In the genomic region with DNA sequence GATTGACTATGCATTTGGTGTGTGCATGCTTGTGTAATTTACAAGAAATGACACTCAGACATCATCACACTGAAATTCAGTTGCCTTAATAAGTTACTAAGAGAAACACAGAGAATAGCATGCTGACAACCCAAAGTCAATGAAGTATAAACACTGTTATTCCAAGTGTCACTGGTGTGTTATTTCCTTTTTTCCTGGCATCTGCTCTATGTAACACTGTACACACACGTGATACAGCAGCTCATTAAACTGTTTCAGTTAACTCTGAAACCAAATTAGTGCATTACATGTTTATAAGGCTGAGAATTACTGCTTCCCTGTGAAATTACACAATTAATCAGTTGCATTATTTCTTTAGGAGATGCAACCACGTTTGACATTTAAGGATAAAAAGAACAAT, we compare ENCODE assay signal across 21 cellular contexts.
DNase-seq lines count a peak whose midpoint lies in the region; ATAC-seq, FAIRE-seq and TF ChIP-seq lines count a peak whose summit lies in the region.
"Had no signal": no experiment of that assay in that cellular context is flagged by ENCODE, and none has a peak within 500 bp of the region (broad histone marks: within the 10 kb centered on the region; RNA-seq: fewer than 3 reads in every experiment).

No MANE protein-coding gene starts in this region.

- H3K27ac ChIP-seq in OCI-LY1 (ENCODE audit: low read depth, low read length, poor library complexity, severe bottlenecking) (peak overlapping the region; percentile 8), mesenchymal stem cell (ENCODE audit: low read length, poor library complexity, severe bottlenecking) (peak overlapping the region; percentile 82), ovary (no peak overlapping the region)
- H3K27ac ChIP-seq: SJSA1 had no signal

- no peaks in the 10 kb centered on the region for H3F3A ChIP-seq in OCI-LY1 (ENCODE audit: insufficient read depth, low read length)

- H3K9ac ChIP-seq in OCI-LY1 (ENCODE audit: low read length) (no peak overlapping the region), mesenchymal stem cell (ENCODE audit: low read length) (no peak overlapping the region)

- H3K4me3 ChIP-seq in OCI-LY1 (ENCODE audit: low read depth, low read length, poor library complexity, severe bottlenecking) (no peak overlapping the region), epithelial cell of proximal tubule (ENCODE audit: low read depth, low read length) (no peak overlapping the region), mesenchymal stem cell (ENCODE audit: insufficient read depth in 1 of 2, low read depth in 1 of 2, low read length in 2 of 2) (no peak overlapping the region), ovary (no peak overlapping the region)
- H3K4me3 ChIP-seq: SJSA1 had no signal

- H3K14ac ChIP-seq in mesenchymal stem cell (ENCODE audit: low read length in 2 of 2): no peak overlapping the region

- 67% methylated on average over 1 of the region's 2 CpGs for WGBS in mesenchymal stem cell
- WGBS in ovary, 3 donors: 53 to 57% (median 54%) methylated on average over 2 of the region's 2 CpGs

- no peak overlapping the region for H2BK120ac ChIP-seq in mesenchymal stem cell (ENCODE audit: low read depth, low read length)

- no peak for TF ChIP-seq EP300 in ovary (IDR thresholded peaks at IDR 0.05)

- no peak overlapping the region for H3K4ac ChIP-seq in mesenchymal stem cell (ENCODE audit: low read depth in 1 of 2, low read length in 2 of 2)

- H2AK5ac ChIP-seq in mesenchymal stem cell (ENCODE audit: low read length, severe bottlenecking): no peak overlapping the region

- TF ChIP-seq CTCF in OCI-LY1 (IDR thresholded peaks at IDR 0.05; ENCODE audit: low read length): no peak
- no peak for TF ChIP-seq CTCF in epithelial cell of proximal tubule (conservative IDR thresholded peaks at IDR 0.05; ENCODE audit: low read depth, low read length)
- no peak for TF ChIP-seq CTCF in ovary (IDR thresholded peaks at IDR 0.05)

- no peaks in the 10 kb centered on the region for H4K20me1 ChIP-seq in OCI-LY1 (ENCODE audit: insufficient read depth, low read length)

- H2BK12ac ChIP-seq in mesenchymal stem cell (ENCODE audit: low read length in 2 of 2): no peak overlapping the region

- peaks cover 3% of the 10 kb centered on the region for H3K79me1 ChIP-seq in mesenchymal stem cell (replicated peaks; ENCODE audit: low read length, poor library complexity, severe bottlenecking)

- no peak overlapping the region for H4K91ac ChIP-seq in mesenchymal stem cell (ENCODE audit: low read length)

- no peak overlapping the region for H4K8ac ChIP-seq in mesenchymal stem cell (ENCODE audit: low read length)

- no peaks in the 10 kb centered on the region for H3K9me2 ChIP-seq in OCI-LY1 (ENCODE audit: low read depth, low read length)

- DNase-seq in GM18507 (ENCODE audit: extremely low spot score, insufficient read length, low read depth) (no peak), epithelial cell of proximal tubule (ENCODE audit: low read depth) (peak; percentile 81), mesenchymal stem cell (peak; percentile 31), head of caudate nucleus (no peak), ovary (no peak)
- DNase-seq: BE2C; CD4-positive, alpha-beta T cell; DMS79; GOT3; HFFc6; NCI-H1048; NCI-H1436 treated with DMSO at 0.1 percent for 48 hours; NCI-H2081 treated with DMSO at 0.1 percent for 48 hours; NCI-H2227 treated with DMSO at 0.1 percent for 48 hours; PC-3; SW 1271 had no signal

- no peaks in the 10 kb centered on the region for H3K79me2 ChIP-seq in OCI-LY1 (ENCODE audit: insufficient read depth, low read length)

- H3K4me1 ChIP-seq in OCI-LY1 (ENCODE audit: insufficient read depth, low read length, severe bottlenecking) (peaks cover 77% of the 10 kb centered on the region), mesenchymal stem cell (ENCODE audit: control insufficient read depth, insufficient read depth, low read depth, low read length) (peaks cover 6% of the 10 kb centered on the region), ovary (ENCODE audit: insufficient read depth) (no peaks in the 10 kb centered on the region)
- H3K4me1 ChIP-seq: SJSA1 had no signal

- intact Hi-C loops in head of caudate nucleus (cut with DNase I): no loop called here
- intact Hi-C loops in ovary (cut with DNase I): no loop called here

- ATAC-seq in HG03139 (IDR thresholded peaks at IDR 0.05; ENCODE audit: unreplicated experiment) (no peak), HG02798 (IDR thresholded peaks at IDR 0.05; ENCODE audit: poor library complexity, unreplicated experiment) (no peak)
- ATAC-seq: PC-3 had no signal

- no peak overlapping the region for H2AFZ ChIP-seq in OCI-LY1 (ENCODE audit: low read length)
- no peak overlapping the region for H2AFZ ChIP-seq in mesenchymal stem cell (ENCODE audit: low read depth, low read length)

- no peak overlapping the region for H3K23ac ChIP-seq in mesenchymal stem cell (ENCODE audit: low read length in 2 of 2)

- no peak for TF ChIP-seq POLR2A in ovary (IDR thresholded peaks at IDR 0.05)

- H3K9me3 ChIP-seq in OCI-LY1 (ENCODE audit: low read length) (no peaks in the 10 kb centered on the region), mesenchymal stem cell (ENCODE audit: control insufficient read depth, low read length) (no peaks in the 10 kb centered on the region), ovary (no peaks in the 10 kb centered on the region)
- H3K9me3 ChIP-seq: BE2C, SJSA1 had no signal

- H3K18ac ChIP-seq in mesenchymal stem cell (ENCODE audit: low read depth in 1 of 2, low read length in 2 of 2): no peak overlapping the region

- FAIRE-seq in GM18507 (lab: Jason Lieb, UNC): peak; percentile 57
- FAIRE-seq: D721Med had no signal

- no peak overlapping the region for H2BK15ac ChIP-seq in mesenchymal stem cell (ENCODE audit: low read depth, poor library complexity, severe bottlenecking)

- no peak overlapping the region for H3K4me2 ChIP-seq in OCI-LY1 (ENCODE audit: low read length)
- H3K4me2 ChIP-seq in mesenchymal stem cell (ENCODE audit: low read length, poor library complexity, severe bottlenecking): no peak overlapping the region

- H3K36me3 ChIP-seq in OCI-LY1 (ENCODE audit: insufficient read depth, low read length): no peaks in the 10 kb centered on the region
- no peaks in the 10 kb centered on the region for H3K36me3 ChIP-seq in mesenchymal stem cell (ENCODE audit: control insufficient read depth in 1 of 2, insufficient read depth in 2 of 2, low read depth in 1 of 2, low read length in 2 of 2)
- no peaks in the 10 kb centered on the region for H3K36me3 ChIP-seq in ovary
- H3K36me3 ChIP-seq: BE2C, SJSA1 had no signal

- no peak overlapping the region for H2BK5ac ChIP-seq in mesenchymal stem cell (ENCODE audit: low read depth, low read length, poor library complexity, severe bottlenecking)

- no peaks in the 10 kb centered on the region for H3K27me3 ChIP-seq in OCI-LY1 (ENCODE audit: insufficient read depth, low read length)
- H3K27me3 ChIP-seq in mesenchymal stem cell (ENCODE audit: control insufficient read depth in 1 of 2, insufficient read depth in 1 of 2, low read length in 2 of 2): no peaks in the 10 kb centered on the region
- H3K27me3 ChIP-seq in ovary: no peaks in the 10 kb centered on the region
- H3K27me3 ChIP-seq: BE2C, SJSA1 had no signal

Comparison
In these comparisons a context has a peak if more than half of its experiments do, and no peak if none do; other contexts are left out.
1. DNase-seq: peak in epithelial cell of proximal tubule (single experiment) and mesenchymal stem cell (single experiment); none in GM18507 (single experiment), head of caudate nucleus (0 of 42) and ovary (0 of 5).
2. H3K27ac ChIP-seq: peak in OCI-LY1 (single experiment) and mesenchymal stem cell (single experiment); none in ovary (0 of 2).